In genomic region chr2:13193900-13194299, GRCh38 we compare ENCODE assay signal across 8 cellular contexts.
DNase-seq lines count a peak whose midpoint lies in the region; ATAC-seq and TF ChIP-seq lines count a peak whose summit lies in the region.

No MANE protein-coding gene starts in this region.

- H3K27ac Mint-ChIP-seq in activated CD4-positive, alpha-beta memory T cell treated with anti-CD3 and anti-CD28 coated beads, Interleukin-2, amount 10 ng/mL, durations not matched to agents 7 days and 5 days: no peak overlapping the region

- intact Hi-C loops in prostate gland (cut with DNase I): no loop called here

- POLR2A ChIA-PET in RWPE1 (lab: Yijun Ruan, JAX; ENCODE audit: low non-redundant PET): no interaction called here
- POLR2A ChIA-PET in activated CD4-positive, alpha-beta memory T cell treated with anti-CD3 and anti-CD28 coated beads, Interleukin-2, amount 10 ng/mL, durations not matched to agents 7 days and 5 days (lab: Charles Lee): no interaction called here

- H3K9me3 Mint-ChIP-seq in activated CD4-positive, alpha-beta memory T cell treated with anti-CD3 and anti-CD28 coated beads, Interleukin-2, amount 10 ng/mL, durations not matched to agents 7 days and 5 days: no peaks in the 10 kb centered on the region

- DNase-seq in GM03348 (ENCODE audit: low spot score): peak; percentile 2
- peak; percentile 8 for DNase-seq in RWPE1 (ENCODE audit: low spot score)
- DNase-seq in iPS-NIHi7 (ENCODE audit: extremely low spot score): peak; percentile 31
- DNase-seq in activated CD4-positive, alpha-beta memory T cell treated with anti-CD3 and anti-CD28 coated beads, Interleukin-2, amount 10 ng/mL, durations not matched to agents 7 days and 5 days: no peak
- no peak for DNase-seq in prostate gland (ENCODE audit: low spot score)
- no peak for DNase-seq in stimulated activated CD4-positive, alpha-beta T cell treated with anti-CD3 and anti-CD28 coated beads, Interleukin-4, amount 100 ng/mL, for 4 hours

- TF ChIP-seq CTCF in RWPE1 (conservative IDR thresholded peaks at IDR 0.05; ENCODE audit: low read depth) (peak; percentile 57), prostate gland (IDR thresholded peaks at IDR 0.05) (peak in 2 of 4 experiments; percentile 23 to 37)

- no peak for TF ChIP-seq POLR2A in prostate gland (IDR thresholded peaks at IDR 0.05)

- ATAC-seq in GM21360 (IDR thresholded peaks at IDR 0.05; ENCODE audit: unreplicated experiment): peak; percentile 66

- H3K36me3 ChIP-seq in prostate gland: no peaks in the 10 kb centered on the region

- no peaks in the 10 kb centered on the region for H3K27me3 Mint-ChIP-seq in activated CD4-positive, alpha-beta memory T cell treated with anti-CD3 and anti-CD28 coated beads, Interleukin-2, amount 10 ng/mL, durations not matched to agents 7 days and 5 days

- H3K4me3 Mint-ChIP-seq in activated CD4-positive, alpha-beta memory T cell treated with anti-CD3 and anti-CD28 coated beads, Interleukin-2, amount 10 ng/mL, durations not matched to agents 7 days and 5 days: no peak overlapping the region

- CTCF ChIA-PET in RWPE1 (lab: Yijun Ruan, JAX): no interaction called here
- CTCF ChIA-PET in activated CD4-positive, alpha-beta memory T cell treated with anti-CD3 and anti-CD28 coated beads, Interleukin-2, amount 10 ng/mL, durations not matched to agents 7 days and 5 days (lab: Charles Lee): no interaction called here

- no peak overlapping the region for H3K4me3 ChIP-seq in prostate gland

- H3K4me1 ChIP-seq in prostate gland (replicated peaks): no peaks in the 10 kb centered on the region

- no peaks in the 10 kb centered on the region for H3K9me3 ChIP-seq in prostate gland

- peak; percentile 33; the same call in 1 of the 2 replicates for TF ChIP-seq RAD21 in Ishikawa (IDR thresholded peaks at IDR 0.05; ENCODE audit: low read depth)

- no peaks in the 10 kb centered on the region for H3K4me1 Mint-ChIP-seq in activated CD4-positive, alpha-beta memory T cell treated with anti-CD3 and anti-CD28 coated beads, Interleukin-2, amount 10 ng/mL, durations not matched to agents 7 days and 5 days

- H3K27ac ChIP-seq in RWPE1 (no peak overlapping the region), prostate gland (no peak overlapping the region)

- H3K27me3 ChIP-seq in prostate gland (replicated peaks; ENCODE audit: insufficient read depth): no peaks in the 10 kb centered on the region

- WGBS in prostate gland: 6% methylated on average over 1 of the region's 1 CpG

- H3K36me3 Mint-ChIP-seq in activated CD4-positive, alpha-beta memory T cell treated with anti-CD3 and anti-CD28 coated beads, Interleukin-2, amount 10 ng/mL, durations not matched to agents 7 days and 5 days (ENCODE audit: low read depth): no peaks in the 10 kb centered on the region

- no peak for TF ChIP-seq EP300 in Ishikawa (IDR thresholded peaks at IDR 0.05; ENCODE audit: borderline replicate concordance)

TF ChIP-seq in Ishikawa, 13 proteins besides CTCF, POLR2A, EP300 and RAD21:
- no peak for TF ChIP-seq TEAD4 (IDR thresholded peaks at IDR 0.05)
- no peak for TF ChIP-seq USF1 (IDR thresholded peaks at IDR 0.05)
- TF ChIP-seq TCF12 (IDR thresholded peaks at IDR 0.05; ENCODE audit: low read depth): no peak
- TF ChIP-seq NFIC (IDR thresholded peaks at IDR 0.05): no peak
- TF ChIP-seq CREB1 (IDR thresholded peaks at IDR 0.05; ENCODE audit: low read depth): no peak
- no peak for TF ChIP-seq YY1 (IDR thresholded peaks at IDR 0.05; ENCODE audit: low read depth)
- TF ChIP-seq CEBPB (IDR thresholded peaks at IDR 0.05): no peak
- TF ChIP-seq MAX (IDR thresholded peaks at IDR 0.05): no peak

Comparison
In these comparisons a context has a peak if more than half of its experiments do, and no peak if none do; other contexts are left out.
1. DNase-seq: peak in GM03348 (single experiment), RWPE1 (single experiment) and iPS-NIHi7 (single experiment); none in activated CD4-positive, alpha-beta memory T cell treated with anti-CD3 and anti-CD28 coated beads, Interleukin-2, amount 10 ng/mL, durations not matched to agents 7 days and 5 days (single experiment), prostate gland (single experiment) and stimulated activated CD4-positive, alpha-beta T cell treated with anti-CD3 and anti-CD28 coated beads, Interleukin-4, amount 100 ng/mL, for 4 hours (0 of 2).